In genomic region chr6:41966961-41967311, GRCh38 we compare ENCODE assay signal across 10 cellular contexts. TPM values are rescaled to one million over a fixed set of nuclear protein-coding genes. Genes with fewer than 3 reads are reported as not detected.
A peak's percentile ranks its signal among the peaks of the same experiment; 100 is the strongest.
DNase-seq lines count a peak whose midpoint lies in the region; ATAC-seq and TF ChIP-seq lines count a peak whose summit lies in the region.
"Had no signal": no experiment of that assay in that cellular context is flagged by ENCODE, and none has a peak within 500 bp of the region (broad histone marks: within the 10 kb centered on the region; RNA-seq: fewer than 3 reads in every experiment).

No MANE protein-coding gene starts in this region.

- TF ChIP-seq CTCF in hepatocyte (IDR thresholded peaks at IDR 0.05; ENCODE audit: poor library complexity) (no peak), upper lobe of left lung (IDR thresholded peaks at IDR 0.05) (no peak)

- H3K9me2 ChIP-seq in hepatocyte (replicated peaks; ENCODE audit: insufficient read depth): no peaks in the 10 kb centered on the region

- no peaks in the 10 kb centered on the region for H3K79me2 ChIP-seq in hepatocyte

- no peak overlapping the region for H3K4me2 ChIP-seq in hepatocyte

- WGBS in hepatocyte (ENCODE audit: low lambda C conversion rate, missing lambda C conversion rate): 74% methylated on average over 4 of the region's 4 CpGs
- WGBS in upper lobe of left lung, 2 donors: 32 to 50% methylated on average over 4 of the region's 4 CpGs

- H2AFZ ChIP-seq in hepatocyte: no peak overlapping the region

- H3K36me3 ChIP-seq in hepatocyte (replicated peaks; ENCODE audit: insufficient read depth, low read depth) (no peaks in the 10 kb centered on the region), upper lobe of left lung (no peaks in the 10 kb centered on the region)

- H3K9me3 ChIP-seq in hepatocyte (ENCODE audit: low read depth) (no peaks in the 10 kb centered on the region), upper lobe of left lung (no peaks in the 10 kb centered on the region)
- H3K9me3 ChIP-seq: gastroesophageal sphincter had no signal

- H3K27me3 Mint-ChIP-seq in activated naive CD4-positive, alpha-beta T cell treated with anti-CD3 and anti-CD28 coated beads, Interleukin-2, amount 50 U/mL, for 24 hours: no peaks in the 10 kb centered on the region

- no peaks in the 10 kb centered on the region for H3K4me1 ChIP-seq in hepatocyte (ENCODE audit: insufficient read depth)
- peaks cover 31 to 63% (median 39%) of the 10 kb centered on the region in 4 donors for H3K4me1 ChIP-seq in upper lobe of left lung

- no peak for TF ChIP-seq POLR2A in upper lobe of left lung (IDR thresholded peaks at IDR 0.05)

- H3K27ac ChIP-seq in hepatocyte (peak overlapping the region; percentile 49), upper lobe of left lung (peak overlapping the region; percentile 48 to 65 (median 64))
- H3K27ac ChIP-seq: gastroesophageal sphincter had no signal

- no peak for ATAC-seq in upper lobe of left lung (ENCODE audit: low FRiP score in 2 of 2)
- ATAC-seq: gastroesophageal sphincter had no signal

- no peak overlapping the region for H3K4me3 Mint-ChIP-seq in activated naive CD4-positive, alpha-beta T cell treated with anti-CD3 and anti-CD28 coated beads, Interleukin-2, amount 50 U/mL, for 24 hours

- H3K27me3 ChIP-seq in hepatocyte: no peaks in the 10 kb centered on the region
- H3K27me3 ChIP-seq in upper lobe of left lung: no peaks in the 10 kb centered on the region
- H3K27me3 ChIP-seq: gastroesophageal sphincter had no signal

- H4K20me1 ChIP-seq in hepatocyte (ENCODE audit: insufficient read depth, poor library complexity, severe bottlenecking): no peaks in the 10 kb centered on the region

- H3K4me3 ChIP-seq in hepatocyte: no peak overlapping the region
- H3K4me3 ChIP-seq in upper lobe of left lung: no peak overlapping the region
- H3K4me3 ChIP-seq: gastroesophageal sphincter had no signal

- no peak for TF ChIP-seq EP300 in upper lobe of left lung (IDR thresholded peaks at IDR 0.05)

- H3K4me1 Mint-ChIP-seq in activated naive CD4-positive, alpha-beta T cell treated with anti-CD3 and anti-CD28 coated beads, Interleukin-2, amount 50 U/mL, for 24 hours: peaks cover 76% of the 10 kb centered on the region

- peak overlapping the region; percentile 87 for H3K27ac Mint-ChIP-seq in activated naive CD4-positive, alpha-beta T cell treated with anti-CD3 and anti-CD28 coated beads, Interleukin-2, amount 50 U/mL, for 24 hours

- no peak for DNase-seq in activated naive CD4-positive, alpha-beta T cell treated with Interleukin-2 at 50 U/mL for 16 hours
- DNase-seq in SW 1271 (lab: John Stamatoyannopoulos, UW) (peak; percentile 79 to 88), hepatocyte (ENCODE audit: low spot score) (no peak), upper lobe of left lung (peak in 1 of 2 donors; percentile 20), DMS 273 treated with DMSO at 0.1 percent for 48 hours (lab: John Stamatoyannopoulos, UW) (no peak), NCI-H146 treated with DMSO at 0.1 percent for 48 hours (lab: John Stamatoyannopoulos, UW; ENCODE audit: unreplicated experiment) (no peak)
- DNase-seq in activated CD4-positive, CD25-positive, alpha-beta regulatory T cell treated with anti-CD3 and anti-CD28 coated beads, Interleukin-2, amount 50 U/mL, for 72 hours: no peak
- DNase-seq: NCI-H69 had no signal

- H3K36me3 Mint-ChIP-seq in activated naive CD4-positive, alpha-beta T cell treated with anti-CD3 and anti-CD28 coated beads, Interleukin-2, amount 50 U/mL, for 24 hours: peaks cover 15% of the 10 kb centered on the region

- no peaks in the 10 kb centered on the region for H3K9me3 Mint-ChIP-seq in activated naive CD4-positive, alpha-beta T cell treated with anti-CD3 and anti-CD28 coated beads, Interleukin-2, amount 50 U/mL, for 24 hours

RNA-seq across cellular contexts. Expression of gene CCND3, which starts 25.3 kb away (rescaled TPM):
- total RNA-seq in hepatocyte: 79.3 and 96.8 TPM in 2 replicates
- 134 and 141 TPM in 2 replicates for polyA plus RNA-seq in hepatocyte
- total RNA-seq in upper lobe of left lung: 100 to 1,000 TPM; 138 to 305 (median 211) TPM

RNA-seq across cellular contexts. Expression of gene BYSL, which starts 45.6 kb away (rescaled TPM):
- total RNA-seq in hepatocyte (13.9 and 20.7 TPM in 2 replicates), upper lobe of left lung (10 to 100 TPM in 3 of 6 donors, 1 to 10 TPM in 3; 5.6 to 20.9 (median 12.5) TPM)
- 16.6 and 28.5 TPM in 2 replicates for polyA plus RNA-seq in hepatocyte

RNA-seq across cellular contexts. Expression of gene MED20, which starts 46.0 kb away (rescaled TPM):
- total RNA-seq in hepatocyte (18.1 and 19.2 TPM in 2 replicates), upper lobe of left lung (10 to 100 TPM in 5 of 6 donors, 1 to 10 TPM in 1; 6.4 to 19.9 (median 15.3) TPM)
- 18.1 and 19.8 TPM in 2 replicates for polyA plus RNA-seq in hepatocyte

Comparison
In these comparisons a context has a peak if more than half of its experiments do, and no peak if none do; other contexts are left out.
1. DNase-seq: peak in SW 1271 (2 of 2); none in activated naive CD4-positive, alpha-beta T cell treated with Interleukin-2 at 50 U/mL for 16 hours (single experiment), hepatocyte (single experiment), DMS 273 treated with DMSO at 0.1 percent for 48 hours (single experiment), activated CD4-positive, CD25-positive, alpha-beta regulatory T cell treated with anti-CD3 and anti-CD28 coated beads, Interleukin-2, amount 50 U/mL, for 72 hours (single experiment) and NCI-H146 treated with DMSO at 0.1 percent for 48 hours (single experiment).